Comparison of ENCODE assay signal across 8 cellular contexts in the genomic region with DNA sequence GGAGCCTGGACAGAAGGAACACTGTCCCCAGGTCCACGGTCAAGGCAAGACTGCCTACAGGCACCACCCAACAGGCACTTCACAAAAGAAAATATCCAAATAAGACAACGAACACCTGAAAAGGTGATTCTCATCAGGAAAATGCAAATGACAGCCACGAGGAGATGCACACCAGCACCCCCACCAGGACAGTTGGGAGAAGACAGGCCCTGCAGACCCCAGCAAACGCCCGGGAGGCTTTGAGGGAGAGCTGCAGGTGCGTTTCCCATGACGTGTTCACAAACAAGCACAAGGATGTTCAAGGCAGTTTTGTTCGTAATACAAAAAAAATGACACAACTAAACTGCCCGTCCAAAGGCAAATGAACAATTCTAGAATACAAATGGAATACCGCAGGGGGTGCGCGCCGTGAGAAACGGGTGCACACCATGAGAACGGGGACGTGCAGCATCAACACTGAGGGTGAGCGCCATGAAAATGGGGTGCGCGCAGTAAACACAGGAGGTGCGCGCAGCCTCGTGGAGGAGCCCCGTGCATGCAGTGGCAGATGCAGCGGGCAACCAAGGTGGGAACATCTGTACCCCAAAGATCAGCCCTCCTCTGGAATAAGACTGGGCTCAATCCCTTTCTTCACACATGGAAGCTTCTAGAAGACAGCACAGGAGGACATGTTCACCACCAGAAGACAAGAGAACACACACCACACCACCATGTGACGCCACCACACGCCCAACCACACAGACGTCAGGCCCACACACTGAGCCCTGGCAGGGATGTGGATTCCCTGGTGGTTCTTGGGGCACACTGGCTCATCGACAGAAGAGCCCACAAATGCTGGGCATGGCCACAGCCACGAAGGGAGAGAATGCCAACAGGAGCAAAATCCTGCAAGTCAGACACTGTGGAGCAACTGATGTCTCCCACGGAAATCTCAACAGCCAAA.
A peak's percentile ranks its signal among the peaks of the same experiment; 100 is the strongest.
DNase-seq lines count a peak whose midpoint lies in the region; ATAC-seq and TF ChIP-seq lines count a peak whose summit lies in the region.

No MANE protein-coding gene starts in this region.

- peaks cover 18% of the 10 kb centered on the region for H3K36me3 Mint-ChIP-seq in T-helper 1 cell treated with Interleukin-12 subunit alpha and Interleukin-12 subunit beta and Interleukin-4 antibody, amounts not matched to agents 30 μg/mL and 1 μg/mL, for 36 hours (ENCODE audit: low read depth)
- peaks cover 17% of the 10 kb centered on the region for H3K36me3 Mint-ChIP-seq in effector memory CD8-positive, alpha-beta T cell (ENCODE audit: insufficient read depth)
- peaks cover 14% of the 10 kb centered on the region for H3K36me3 Mint-ChIP-seq in progenitor cell of endocrine pancreas (ENCODE audit: insufficient read depth)

- H3K27me3 Mint-ChIP-seq in T-helper 1 cell treated with Interleukin-12 subunit alpha and Interleukin-12 subunit beta and Interleukin-4 antibody, amounts not matched to agents 30 μg/mL and 1 μg/mL, for 36 hours (ENCODE audit: low read depth): no peaks in the 10 kb centered on the region
- H3K27me3 Mint-ChIP-seq in effector memory CD8-positive, alpha-beta T cell: no peaks in the 10 kb centered on the region
- H3K27me3 Mint-ChIP-seq in progenitor cell of endocrine pancreas: no peaks in the 10 kb centered on the region

- ATAC-seq in effector memory CD8-positive, alpha-beta T cell (replicated peaks): peak; percentile 94
- ATAC-seq in GM18868 (IDR thresholded peaks at IDR 0.05; ENCODE audit: unreplicated experiment): no peak

- H3K27ac Mint-ChIP-seq in T-helper 1 cell treated with Interleukin-12 subunit alpha and Interleukin-12 subunit beta and Interleukin-4 antibody, amounts not matched to agents 30 μg/mL and 1 μg/mL, for 36 hours: peak overlapping the region; percentile 79
- H3K27ac Mint-ChIP-seq in effector memory CD8-positive, alpha-beta T cell: peak overlapping the region; percentile 55 to 85
- H3K27ac Mint-ChIP-seq in progenitor cell of endocrine pancreas: no peak overlapping the region

- peaks cover 42% of the 10 kb centered on the region for H3K4me1 Mint-ChIP-seq in T-helper 1 cell treated with Interleukin-12 subunit alpha and Interleukin-12 subunit beta and Interleukin-4 antibody, amounts not matched to agents 30 μg/mL and 1 μg/mL, for 36 hours (ENCODE audit: low read depth)
- peaks cover 51 to 55% of the 10 kb centered on the region in 2 donors for H3K4me1 Mint-ChIP-seq in effector memory CD8-positive, alpha-beta T cell (ENCODE audit: low read depth in 2 of 2)
- no peaks in the 10 kb centered on the region for H3K4me1 Mint-ChIP-seq in progenitor cell of endocrine pancreas (ENCODE audit: low read depth)

- no peaks in the 10 kb centered on the region for H3K9me3 Mint-ChIP-seq in T-helper 1 cell treated with Interleukin-12 subunit alpha and Interleukin-12 subunit beta and Interleukin-4 antibody, amounts not matched to agents 30 μg/mL and 1 μg/mL, for 36 hours
- no peaks in the 10 kb centered on the region for H3K9me3 Mint-ChIP-seq in effector memory CD8-positive, alpha-beta T cell
- H3K9me3 Mint-ChIP-seq in progenitor cell of endocrine pancreas (ENCODE audit: low read depth): no peaks in the 10 kb centered on the region

- peak in 2 of 3 experiments; percentile 32 to 39 for DNase-seq in effector memory CD8-positive, alpha-beta T cell
- DNase-seq in progenitor cell of endocrine pancreas (ENCODE audit: low spot score, unreplicated experiment) (no peak), NCI-H226 (no peak), NCI-H2029 treated with DMSO at 0.1 percent for 48 hours (lab: John Stamatoyannopoulos, UW) (no peak), NCI-H774 (lab: John Stamatoyannopoulos, UW) (no peak)

- TF ChIP-seq CTCF in GM12872 (IDR thresholded peaks at IDR 0.05; ENCODE audit: insufficient read depth, low read depth, low read length) (peak; percentile 70), progenitor cell of endocrine pancreas (IDR thresholded peaks at IDR 0.05; ENCODE audit: unreplicated experiment) (peak; percentile 68)

- peak overlapping the region; percentile 27 for H3K4me3 Mint-ChIP-seq in T-helper 1 cell treated with Interleukin-12 subunit alpha and Interleukin-12 subunit beta and Interleukin-4 antibody, amounts not matched to agents 30 μg/mL and 1 μg/mL, for 36 hours
- H3K4me3 Mint-ChIP-seq in effector memory CD8-positive, alpha-beta T cell: peak overlapping the region; percentile 27 to 31
- H3K4me3 Mint-ChIP-seq in progenitor cell of endocrine pancreas (ENCODE audit: low read depth): no peak overlapping the region

Comparison
In these comparisons a context has a peak if more than half of its experiments do, and no peak if none do; other contexts are left out.
1. DNase-seq: peak in effector memory CD8-positive, alpha-beta T cell (2 of 3); none in progenitor cell of endocrine pancreas (single experiment), NCI-H226 (single experiment), NCI-H2029 treated with DMSO at 0.1 percent for 48 hours (single experiment) and NCI-H774 (single experiment).